ENCODE assay signal across 20 cellular contexts in the genomic region with DNA sequence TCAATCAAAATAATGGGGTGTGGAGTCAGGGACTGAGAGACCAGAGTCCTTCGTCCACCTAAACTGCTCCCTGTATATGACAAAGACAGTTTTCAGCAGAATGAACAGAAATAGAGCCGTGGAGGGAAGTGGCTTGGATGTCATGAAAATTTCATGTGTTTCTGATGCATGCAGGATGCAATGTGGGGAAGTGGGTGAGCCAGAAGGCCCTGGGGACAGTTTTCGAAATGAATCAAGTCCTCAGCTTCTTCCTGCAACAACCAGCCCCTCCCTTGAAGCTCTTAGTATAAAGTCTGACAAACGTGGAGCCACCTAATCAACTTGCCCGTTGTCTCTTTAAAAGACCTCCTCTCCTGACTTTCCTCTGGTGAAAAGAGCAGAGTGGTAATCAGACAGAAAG. TPM values are rescaled to one million over a fixed set of nuclear protein-coding genes. Genes with fewer than 3 reads are reported as not detected.
DNase-seq lines count a peak whose midpoint lies in the region; ATAC-seq and TF ChIP-seq lines count a peak whose summit lies in the region.
"Had no signal": no experiment of that assay in that cellular context is flagged by ENCODE, and none has a peak within 500 bp of the region (broad histone marks: within the 10 kb centered on the region; RNA-seq: fewer than 3 reads in every experiment).

No MANE protein-coding gene starts in this region.

- peak; percentile 40 for DNase-seq in activated CD4-positive, alpha-beta memory T cell treated with anti-CD3 and anti-CD28 coated beads, Interleukin-2, amount 10 ng/mL, durations not matched to agents 7 days and 5 days
- DNase-seq in activated CD4-positive, alpha-beta memory T cell treated with anti-CD3 and anti-CD28 coated beads for 36 hours, result no peak
- peak; percentile 10 for DNase-seq in activated T-helper 2 cell treated with anti-CD3 and anti-CD28 coated beads, Interferon-gamma antibody, Interleukin-2, Interleukin-4, amounts not matched to agents 10 μg/mL and 5 μg/mL and 100 μg/mL, durations not matched to agents 14 hours and 24 hours and 36 hours (ENCODE audit: low spot score)
- DNase-seq in retina, result peak; percentile 61
- no peak for DNase-seq in esophagus squamous epithelium (lab: John Stamatoyannopoulos, UW)
- DNase-seq in DMS153 (lab: John Stamatoyannopoulos, UW), result no peak
- DNase-seq: ACHN; activated naive CD4-positive, alpha-beta T cell treated with anti-CD3 and anti-CD28 coated beads, Interleukin-2, amount 10 ng/mL, durations not matched to agents 7 days and 5 days; brain microvascular endothelial cell; Calu3; KG1; mesendoderm; NCI-H187; NCI-H82; SHP77 had no signal

- H3K27me3 Mint-ChIP-seq in activated CD4-positive, alpha-beta memory T cell treated with anti-CD3 and anti-CD28 coated beads, Interleukin-2, amount 10 ng/mL, durations not matched to agents 7 days and 5 days, result peaks cover 3% of the 10 kb centered on the region
- peaks cover 10% of the 10 kb centered on the region for H3K27me3 Mint-ChIP-seq in activated CD4-positive, alpha-beta memory T cell treated with anti-CD3 and anti-CD28 coated beads for 36 hours
- no peaks in the 10 kb centered on the region for H3K27me3 Mint-ChIP-seq in activated T-helper 2 cell treated with anti-CD3 and anti-CD28 coated beads, Interferon-gamma antibody, Interleukin-2, Interleukin-4, amounts not matched to agents 10 μg/mL and 5 μg/mL and 100 μg/mL, durations not matched to agents 14 hours and 24 hours and 36 hours (ENCODE audit: low read depth)
- H3K27me3 Mint-ChIP-seq: activated naive CD4-positive, alpha-beta T cell treated with anti-CD3 and anti-CD28 coated beads, Interleukin-2, amount 10 ng/mL, durations not matched to agents 7 days and 5 days had no signal

- H3K27me3 ChIP-seq in esophagus squamous epithelium, result no peaks in the 10 kb centered on the region
- H3K27me3 ChIP-seq: brain microvascular endothelial cell had no signal

- CTCF ChIA-PET in activated CD4-positive, alpha-beta memory T cell treated with anti-CD3 and anti-CD28 coated beads, Interleukin-2, amount 10 ng/mL, durations not matched to agents 7 days and 5 days (lab: Charles Lee), result interaction anchor here (0.6 to 1.2 kb wide), 2 partner anchors 37 to 1314 kb away, joined by 3 read pairs; no protein-coding TSS in a partner anchor
- CTCF ChIA-PET in activated CD4-positive, alpha-beta memory T cell treated with anti-CD3 and anti-CD28 coated beads for 36 hours (lab: Charles Lee), result no interaction called here

- ATAC-seq in HG02884 (IDR thresholded peaks at IDR 0.05; ENCODE audit: unreplicated experiment) (peak; percentile 76), HG03159 (IDR thresholded peaks at IDR 0.05; ENCODE audit: unreplicated experiment) (no peak)

- no peak for TF ChIP-seq POLR2A in esophagus squamous epithelium (IDR thresholded peaks at IDR 0.05)

- intact Hi-C loops in activated CD4-positive, alpha-beta memory T cell treated with anti-CD3 and anti-CD28 coated beads for 36 hours (cut with micrococcal nuclease), result no loop called here
- intact Hi-C loops in activated T-helper 2 cell treated with anti-CD3 and anti-CD28 coated beads, Interferon-gamma antibody, Interleukin-2, Interleukin-4, amounts not matched to agents 10 μg/mL and 5 μg/mL and 100 μg/mL, durations not matched to agents 14 hours and 24 hours and 36 hours (cut with micrococcal nuclease), result no loop called here
- intact Hi-C loops in esophagus squamous epithelium (cut with DNase I), result no loop called here

- H3K4me1 Mint-ChIP-seq in activated CD4-positive, alpha-beta memory T cell treated with anti-CD3 and anti-CD28 coated beads, Interleukin-2, amount 10 ng/mL, durations not matched to agents 7 days and 5 days, result peaks cover 17% of the 10 kb centered on the region
- no peaks in the 10 kb centered on the region for H3K4me1 Mint-ChIP-seq in activated CD4-positive, alpha-beta memory T cell treated with anti-CD3 and anti-CD28 coated beads for 36 hours (ENCODE audit: low read depth)
- H3K4me1 Mint-ChIP-seq in activated T-helper 2 cell treated with anti-CD3 and anti-CD28 coated beads, Interferon-gamma antibody, Interleukin-2, Interleukin-4, amounts not matched to agents 10 μg/mL and 5 μg/mL and 100 μg/mL, durations not matched to agents 14 hours and 24 hours and 36 hours (ENCODE audit: low read depth), result peaks cover 15% of the 10 kb centered on the region

- peak overlapping the region; percentile 47 for H3K27ac Mint-ChIP-seq in activated CD4-positive, alpha-beta memory T cell treated with anti-CD3 and anti-CD28 coated beads, Interleukin-2, amount 10 ng/mL, durations not matched to agents 7 days and 5 days
- no peak overlapping the region for H3K27ac Mint-ChIP-seq in activated CD4-positive, alpha-beta memory T cell treated with anti-CD3 and anti-CD28 coated beads for 36 hours
- H3K27ac Mint-ChIP-seq in activated T-helper 2 cell treated with anti-CD3 and anti-CD28 coated beads, Interferon-gamma antibody, Interleukin-2, Interleukin-4, amounts not matched to agents 10 μg/mL and 5 μg/mL and 100 μg/mL, durations not matched to agents 14 hours and 24 hours and 36 hours, result no peak overlapping the region
- H3K27ac Mint-ChIP-seq: activated naive CD4-positive, alpha-beta T cell treated with anti-CD3 and anti-CD28 coated beads, Interleukin-2, amount 10 ng/mL, durations not matched to agents 7 days and 5 days had no signal

- no peak overlapping the region for H3K4me3 Mint-ChIP-seq in activated CD4-positive, alpha-beta memory T cell treated with anti-CD3 and anti-CD28 coated beads, Interleukin-2, amount 10 ng/mL, durations not matched to agents 7 days and 5 days
- H3K4me3 Mint-ChIP-seq in activated CD4-positive, alpha-beta memory T cell treated with anti-CD3 and anti-CD28 coated beads for 36 hours, result no peak overlapping the region
- H3K4me3 Mint-ChIP-seq in activated T-helper 2 cell treated with anti-CD3 and anti-CD28 coated beads, Interferon-gamma antibody, Interleukin-2, Interleukin-4, amounts not matched to agents 10 μg/mL and 5 μg/mL and 100 μg/mL, durations not matched to agents 14 hours and 24 hours and 36 hours (ENCODE audit: low read depth), result no peak overlapping the region
- H3K4me3 Mint-ChIP-seq: activated naive CD4-positive, alpha-beta T cell treated with anti-CD3 and anti-CD28 coated beads, Interleukin-2, amount 10 ng/mL, durations not matched to agents 7 days and 5 days had no signal

- H3K9me3 ChIP-seq in esophagus squamous epithelium, result no peaks in the 10 kb centered on the region

- TF ChIP-seq CTCF in esophagus squamous epithelium (IDR thresholded peaks at IDR 0.05), result no peak

- H3K36me3 ChIP-seq in esophagus squamous epithelium, result no peaks in the 10 kb centered on the region
- H3K36me3 ChIP-seq: brain microvascular endothelial cell had no signal

- no peaks in the 10 kb centered on the region for H3K36me3 Mint-ChIP-seq in activated CD4-positive, alpha-beta memory T cell treated with anti-CD3 and anti-CD28 coated beads, Interleukin-2, amount 10 ng/mL, durations not matched to agents 7 days and 5 days (ENCODE audit: low read depth)
- no peaks in the 10 kb centered on the region for H3K36me3 Mint-ChIP-seq in activated CD4-positive, alpha-beta memory T cell treated with anti-CD3 and anti-CD28 coated beads for 36 hours
- H3K36me3 Mint-ChIP-seq in activated T-helper 2 cell treated with anti-CD3 and anti-CD28 coated beads, Interferon-gamma antibody, Interleukin-2, Interleukin-4, amounts not matched to agents 10 μg/mL and 5 μg/mL and 100 μg/mL, durations not matched to agents 14 hours and 24 hours and 36 hours (ENCODE audit: low read depth), result no peaks in the 10 kb centered on the region
- H3K36me3 Mint-ChIP-seq: activated naive CD4-positive, alpha-beta T cell treated with anti-CD3 and anti-CD28 coated beads, Interleukin-2, amount 10 ng/mL, durations not matched to agents 7 days and 5 days had no signal

- H3K4me3 ChIP-seq in esophagus squamous epithelium, result no peak overlapping the region
- H3K4me3 ChIP-seq: smooth muscle cell had no signal

- H3K4me1 ChIP-seq in esophagus squamous epithelium, result peaks cover 0 to 56% (median 44%) of the 10 kb centered on the region in 3 donors

- no peak overlapping the region for H3K27ac ChIP-seq in esophagus squamous epithelium
- H3K27ac ChIP-seq: brain microvascular endothelial cell had no signal

- H3K9me3 Mint-ChIP-seq in activated CD4-positive, alpha-beta memory T cell treated with anti-CD3 and anti-CD28 coated beads, Interleukin-2, amount 10 ng/mL, durations not matched to agents 7 days and 5 days, result no peaks in the 10 kb centered on the region
- no peaks in the 10 kb centered on the region for H3K9me3 Mint-ChIP-seq in activated CD4-positive, alpha-beta memory T cell treated with anti-CD3 and anti-CD28 coated beads for 36 hours
- no peaks in the 10 kb centered on the region for H3K9me3 Mint-ChIP-seq in activated T-helper 2 cell treated with anti-CD3 and anti-CD28 coated beads, Interferon-gamma antibody, Interleukin-2, Interleukin-4, amounts not matched to agents 10 μg/mL and 5 μg/mL and 100 μg/mL, durations not matched to agents 14 hours and 24 hours and 36 hours
- H3K9me3 Mint-ChIP-seq: activated naive CD4-positive, alpha-beta T cell treated with anti-CD3 and anti-CD28 coated beads, Interleukin-2, amount 10 ng/mL, durations not matched to agents 7 days and 5 days had no signal

- 25 to 33% methylated on average over 5 of the region's 5 CpGs for WGBS in esophagus squamous epithelium, 2 donors

- POLR2A ChIA-PET in activated CD4-positive, alpha-beta memory T cell treated with anti-CD3 and anti-CD28 coated beads, Interleukin-2, amount 10 ng/mL, durations not matched to agents 7 days and 5 days (lab: Charles Lee), result no interaction called here
- POLR2A ChIA-PET in activated CD4-positive, alpha-beta memory T cell treated with anti-CD3 and anti-CD28 coated beads for 36 hours (lab: Charles Lee), result no interaction called here

RNA-seq across cellular contexts. Expression of gene CCDC60, which starts 41.1 kb away (rescaled TPM):
- not detected for total RNA-seq in activated CD4-positive, alpha-beta memory T cell treated with anti-CD3 and anti-CD28 coated beads, Interleukin-2, amount 10 ng/mL, durations not matched to agents 7 days and 5 days
- total RNA-seq in activated CD4-positive, alpha-beta memory T cell treated with anti-CD3 and anti-CD28 coated beads for 36 hours, result not detected
- total RNA-seq in activated T-helper 2 cell treated with anti-CD3 and anti-CD28 coated beads, Interferon-gamma antibody, Interleukin-2, Interleukin-4, amounts not matched to agents 10 μg/mL and 5 μg/mL and 100 μg/mL, durations not matched to agents 14 hours and 24 hours and 36 hours, result not detected in 2 replicates
- 10 to 100 TPM in 1 of 4 donors, 1 to 10 TPM in 2, under 1 TPM in 1; 0.64 to 10.6 (median 2.1) TPM for total RNA-seq in esophagus squamous epithelium
- total RNA-seq: activated CD8-positive, alpha-beta memory T cell treated with anti-CD3 and anti-CD28 coated beads for 36 hours; Calu3; smooth muscle cell; subcutaneous adipose tissue had no signal

Comparison
In these comparisons a context has a peak if more than half of its experiments do, and no peak if none do; other contexts are left out.
1. DNase-seq: peak in activated CD4-positive, alpha-beta memory T cell treated with anti-CD3 and anti-CD28 coated beads, Interleukin-2, amount 10 ng/mL, durations not matched to agents 7 days and 5 days (single experiment), activated T-helper 2 cell treated with anti-CD3 and anti-CD28 coated beads, Interferon-gamma antibody, Interleukin-2, Interleukin-4, amounts not matched to agents 10 μg/mL and 5 μg/mL and 100 μg/mL, durations not matched to agents 14 hours and 24 hours and 36 hours (single experiment) and retina (single experiment); none in activated CD4-positive, alpha-beta memory T cell treated with anti-CD3 and anti-CD28 coated beads for 36 hours (single experiment), esophagus squamous epithelium (single experiment) and DMS153 (single experiment).